25 cellular contexts compared by ENCODE assay signal in genomic region chr2:75497256-75497655, GRCh38.
"Had no signal": no experiment of that assay in that cellular context is flagged by ENCODE, and none has a peak within 500 bp of the region (broad histone marks: within the 10 kb centered on the region; RNA-seq: fewer than 3 reads in every experiment).

No MANE protein-coding gene starts in this region.

- H3K36me3 Mint-ChIP-seq: memory B cell; naive thymus-derived CD4-positive, alpha-beta T cell; natural killer cell treated with Interleukin-12 subunit alpha and Interleukin-12 subunit beta and Interleukin-15 and Interleukin-18, amount 100 ng/mL, for 72 hours; stimulated activated effector memory CD8-positive, alpha-beta T cell treated with anti-CD3 and anti-CD28 coated beads, Interleukin-12 subunit alpha, Interleukin-12 subunit beta, amount 100 ng/mL, for 72 hours had no signal

- H3K9me3 ChIP-seq: left ventricle myocardium inferior, mucosa of descending colon, pancreas, prostate gland, suprapubic skin, thoracic aorta, tibial artery, uterus had no signal

- DNase-seq: islet precursor cell; left ventricle myocardium inferior; midbrain; mucosa of descending colon; naive thymus-derived CD4-positive, alpha-beta T cell; nucleus accumbens; pancreas; posterior cingulate gyrus; retina; right cardiac atrium; stimulated activated CD4-positive, alpha-beta T cell treated with anti-CD3 and anti-CD28 coated beads, Interleukin-4, amount 100 ng/mL, for 24 hours; stimulated activated naive CD4-positive, alpha-beta T cell; tibial artery; uterus had no signal

- H3K4me3 ChIP-seq: left ventricle myocardium inferior, lung, mucosa of descending colon, pancreas, prostate gland, skin epidermis, suprapubic skin, thoracic aorta, tibial artery, uterus had no signal

- H3K36me3 ChIP-seq: left ventricle myocardium inferior, prostate gland, suprapubic skin, thoracic aorta, tibial artery, uterus had no signal

- H3K27me3 ChIP-seq: pancreas, suprapubic skin, tibial artery, uterus had no signal

- H3K27ac ChIP-seq: left ventricle myocardium inferior, pancreas, prostate gland, skin epidermis, suprapubic skin, thoracic aorta, tibial artery, uterus had no signal

- H3K4me1 ChIP-seq: prostate gland, suprapubic skin, tibial artery, uterus had no signal

- H3K9me3 Mint-ChIP-seq: memory B cell; naive thymus-derived CD4-positive, alpha-beta T cell; natural killer cell treated with Interleukin-12 subunit alpha and Interleukin-12 subunit beta and Interleukin-15 and Interleukin-18, amount 100 ng/mL, for 72 hours; neural crest cell; stimulated activated effector memory CD8-positive, alpha-beta T cell treated with anti-CD3 and anti-CD28 coated beads, Interleukin-12 subunit alpha, Interleukin-12 subunit beta, amount 100 ng/mL, for 72 hours; stimulated activated naive CD8-positive, alpha-beta T cell treated with anti-CD3 and anti-CD28 coated beads, Interleukin-15, Interleukin-2, amounts not matched to agents 100 ng/mL and 50 ng/mL, for 24 hours; type B pancreatic cell had no signal

- H3K27me3 Mint-ChIP-seq: stimulated activated naive CD8-positive, alpha-beta T cell treated with anti-CD3 and anti-CD28 coated beads, Interleukin-15, Interleukin-2, amounts not matched to agents 100 ng/mL and 50 ng/mL, for 24 hours had no signal

- H3K4me3 Mint-ChIP-seq: memory B cell; naive thymus-derived CD4-positive, alpha-beta T cell; natural killer cell treated with Interleukin-12 subunit alpha and Interleukin-12 subunit beta and Interleukin-15 and Interleukin-18, amount 100 ng/mL, for 72 hours; neural crest cell; stimulated activated effector memory CD8-positive, alpha-beta T cell treated with anti-CD3 and anti-CD28 coated beads, Interleukin-12 subunit alpha, Interleukin-12 subunit beta, amount 100 ng/mL, for 72 hours; stimulated activated naive CD8-positive, alpha-beta T cell treated with anti-CD3 and anti-CD28 coated beads, Interleukin-15, Interleukin-2, amounts not matched to agents 100 ng/mL and 50 ng/mL, for 24 hours; type B pancreatic cell had no signal

- H3K27ac Mint-ChIP-seq: memory B cell; naive thymus-derived CD4-positive, alpha-beta T cell; natural killer cell treated with Interleukin-12 subunit alpha and Interleukin-12 subunit beta and Interleukin-15 and Interleukin-18, amount 100 ng/mL, for 72 hours; stimulated activated effector memory CD8-positive, alpha-beta T cell treated with anti-CD3 and anti-CD28 coated beads, Interleukin-12 subunit alpha, Interleukin-12 subunit beta, amount 100 ng/mL, for 72 hours; stimulated activated naive CD8-positive, alpha-beta T cell treated with anti-CD3 and anti-CD28 coated beads, Interleukin-15, Interleukin-2, amounts not matched to agents 100 ng/mL and 50 ng/mL, for 24 hours; type B pancreatic cell had no signal

- H3K4me1 Mint-ChIP-seq: memory B cell; naive thymus-derived CD4-positive, alpha-beta T cell; stimulated activated effector memory CD8-positive, alpha-beta T cell treated with anti-CD3 and anti-CD28 coated beads, Interleukin-12 subunit alpha, Interleukin-12 subunit beta, amount 100 ng/mL, for 72 hours had no signal
